In the genomic region with DNA sequence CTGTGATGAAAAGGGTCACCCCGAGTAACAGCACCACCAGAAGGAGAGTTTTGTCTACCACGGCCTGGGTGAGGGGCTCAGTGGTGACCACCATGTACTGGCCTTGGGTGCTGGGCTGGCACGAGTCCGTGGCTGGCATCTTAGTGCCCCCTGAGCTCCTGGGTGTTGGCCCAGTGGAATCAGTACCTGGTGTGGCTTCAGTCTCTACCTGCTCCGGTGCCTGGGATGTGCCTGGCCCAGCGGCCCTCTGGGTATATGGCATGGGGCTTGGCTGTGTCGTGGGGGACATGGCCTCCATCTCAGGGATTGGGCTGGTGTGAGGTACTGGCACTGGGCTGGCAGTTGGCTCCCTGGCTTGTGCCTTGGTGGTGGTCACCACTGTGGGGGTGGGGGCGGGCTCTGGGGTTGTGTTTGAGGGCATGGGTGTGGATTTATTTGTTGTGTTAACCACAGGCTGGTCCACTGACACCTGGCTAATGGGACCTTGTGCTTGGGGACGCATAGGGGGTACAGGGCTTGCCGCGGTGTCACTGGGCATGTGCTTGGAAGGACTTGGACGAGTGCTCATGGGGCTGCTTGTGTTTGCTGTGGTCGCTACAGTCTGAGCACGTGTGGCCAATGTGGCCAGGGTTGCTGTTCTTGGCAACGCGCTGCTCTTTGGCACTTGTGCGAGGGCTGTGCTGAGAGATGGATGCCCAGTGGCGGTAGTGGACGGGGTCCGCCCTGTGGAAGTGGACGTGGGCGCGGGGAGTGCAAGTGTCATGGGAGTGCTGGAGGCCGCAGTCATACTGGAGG, we compare ENCODE assay signal across 1 cellular context.
TF ChIP-seq lines count a peak whose summit lies in the region.

No MANE protein-coding gene starts in this region.

TF ChIP-seq in IMR-90, 13 proteins besides CTCF, POLR2A, EP300 and RAD21:
- TF ChIP-seq RCOR1 (IDR thresholded peaks at IDR 0.05; ENCODE audit: insufficient replicate concordance, low read length) (no peak), MAZ (IDR thresholded peaks at IDR 0.05; ENCODE audit: borderline replicate concordance, low read depth, low read length) (no peak), RFX5 (IDR thresholded peaks at IDR 0.05; ENCODE audit: low read depth, low read length) (no peak), FOS (IDR thresholded peaks at IDR 0.05; ENCODE audit: low read depth, low read length) (no peak), MAFK (IDR thresholded peaks at IDR 0.05; ENCODE audit: low read depth, low read length) (no peak), MXI1 (IDR thresholded peaks at IDR 0.05; ENCODE audit: borderline replicate concordance, low read depth, low read length) (no peak), SMC3 (IDR thresholded peaks at IDR 0.05; ENCODE audit: low read depth, low read length) (no peak)
- TF ChIP-seq, protein P1, sequence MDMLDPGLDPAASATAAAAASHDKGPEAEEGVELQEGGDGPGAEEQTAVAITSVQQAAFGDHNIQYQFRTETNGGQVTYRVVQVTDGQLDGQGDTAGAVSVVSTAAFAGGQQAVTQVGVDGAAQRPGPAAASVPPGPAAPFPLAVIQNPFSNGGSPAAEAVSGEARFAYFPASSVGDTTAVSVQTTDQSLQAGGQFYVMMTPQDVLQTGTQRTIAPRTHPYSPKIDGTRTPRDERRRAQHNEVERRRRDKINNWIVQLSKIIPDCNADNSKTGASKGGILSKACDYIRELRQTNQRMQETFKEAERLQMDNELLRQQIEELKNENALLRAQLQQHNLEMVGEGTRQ (IDR thresholded peaks at IDR 0.05; ENCODE audit: low read depth, low read length) = no peak
